39 cellular contexts compared by ENCODE assay signal in genomic region chr3:82954486-82954885, GRCh38.
"Had no signal": no experiment of that assay in that cellular context is flagged by ENCODE, and none has a peak within 500 bp of the region (broad histone marks: within the 10 kb centered on the region; RNA-seq: fewer than 3 reads in every experiment).

No MANE protein-coding gene starts in this region.

- H3K4me3 ChIP-seq: adrenal gland, ascending aorta, body of pancreas, breast epithelium, cardiac muscle cell had no signal

- DNase-seq: activated effector memory CD4-positive, alpha-beta T cell treated with anti-CD3 and anti-CD28 coated beads, Interleukin-2, amount 50 U/mL, for 16 hours; activated effector memory CD4-positive, alpha-beta T cell treated with Interleukin-2 at 50 U/mL for 16 hours; activated gamma-delta T cell; activated gamma-delta T cell treated with Interleukin-2 at 50 U/mL for 16 hours; activated naive CD4-positive, alpha-beta T cell; activated naive CD4-positive, alpha-beta T cell treated with anti-CD3 and anti-CD28 coated beads for 36 hours; activated naive CD4-positive, alpha-beta T cell treated with anti-CD3 and anti-CD28 coated beads, Interleukin-2, amount 10 ng/mL, durations not matched to agents 7 days and 5 days; activated naive CD4-positive, alpha-beta T cell treated with anti-CD3 and anti-CD28 coated beads, Interleukin-2, amount 50 U/mL, for 16 hours; activated naive CD4-positive, alpha-beta T cell treated with Interleukin-2 at 50 U/mL for 16 hours; activated naive CD8-positive, alpha-beta T cell treated with anti-CD3 and anti-CD28 coated beads for 36 hours; activated naive CD8-positive, alpha-beta T cell treated with anti-CD3 and anti-CD28 coated beads, Interleukin-2, amount 10 ng/mL, durations not matched to agents 7 days and 5 days; activated naive CD8-positive, alpha-beta T cell treated with anti-CD3 and anti-CD28 coated beads, Interleukin-2, amount 50 U/mL, for 24 hours; activated T-cell treated with anti-CD3 and anti-CD28 coated beads, Interleukin-2, amount 50 U/mL, for 24 hours; activated T-cell treated with anti-CD3 and anti-CD28 coated beads, Interleukin-2, amount 50 U/mL, for 4 hours; activated T-cell treated with anti-CD3 and anti-CD28 coated beads, Interleukin-2, amount 50 U/mL, for 48 hours; activated T-cell treated with anti-CD3 and anti-CD28 coated beads, Interleukin-2, amount 50 U/mL, for 72 hours; adrenal gland; amniotic stem cell; amygdala; anterior cingulate cortex; aorta; body of pancreas; brain microvascular endothelial cell; caudate nucleus; central memory CD4-positive, alpha-beta T cell; cerebellar nuclear complex had no signal

- H3K9me3 ChIP-seq: adrenal gland, ascending aorta, body of pancreas, breast epithelium had no signal

- H3K36me3 Mint-ChIP-seq: activated naive CD4-positive, alpha-beta T cell treated with anti-CD3 and anti-CD28 coated beads, Interleukin-2, amount 10 ng/mL, durations not matched to agents 7 days and 5 days; activated naive CD4-positive, alpha-beta T cell treated with anti-CD3 and anti-CD28 coated beads, Interleukin-2, amount 50 U/mL, for 24 hours; activated naive CD4-positive, alpha-beta T cell treated with anti-CD3 and anti-CD28 coated beads, Interleukin-2, amount 50 U/mL, for 72 hours; activated naive CD8-positive, alpha-beta T cell; activated naive CD8-positive, alpha-beta T cell treated with anti-CD3 and anti-CD28 coated beads for 36 hours; activated naive CD8-positive, alpha-beta T cell treated with anti-CD3 and anti-CD28 coated beads, Interleukin-2, amount 10 ng/mL, durations not matched to agents 7 days and 5 days; brain had no signal

- H3K4me1 ChIP-seq: adrenal gland, ascending aorta, body of pancreas, breast epithelium had no signal

- H3K27ac ChIP-seq: adrenal gland, ascending aorta, body of pancreas, brain microvascular endothelial cell, breast epithelium, cardiac muscle cell had no signal

- H3K27ac Mint-ChIP-seq: activated naive CD4-positive, alpha-beta T cell treated with anti-CD3 and anti-CD28 coated beads for 36 hours; activated naive CD4-positive, alpha-beta T cell treated with anti-CD3 and anti-CD28 coated beads, Interleukin-2, amount 10 ng/mL, durations not matched to agents 7 days and 5 days; activated naive CD4-positive, alpha-beta T cell treated with anti-CD3 and anti-CD28 coated beads, Interleukin-2, amount 50 U/mL, for 24 hours; activated naive CD4-positive, alpha-beta T cell treated with anti-CD3 and anti-CD28 coated beads, Interleukin-2, amount 50 U/mL, for 72 hours; activated naive CD8-positive, alpha-beta T cell; activated naive CD8-positive, alpha-beta T cell treated with anti-CD3 and anti-CD28 coated beads for 36 hours; activated naive CD8-positive, alpha-beta T cell treated with anti-CD3 and anti-CD28 coated beads, Interleukin-2, amount 10 ng/mL, durations not matched to agents 7 days and 5 days; activated naive CD8-positive, alpha-beta T cell treated with anti-CD3 and anti-CD28 coated beads, Interleukin-2, amount 50 U/mL, for 24 hours; activated T-cell treated with anti-CD3 and anti-CD28 coated beads, Interleukin-2, amount 50 U/mL, for 24 hours; activated T-cell treated with anti-CD3 and anti-CD28 coated beads, Interleukin-2, amount 50 U/mL, for 72 hours; activated T-helper 1 cell treated with anti-CD3 and anti-CD28 coated beads, Interleukin-12 subunit alpha, Interleukin-12 subunit beta, Interleukin-2, Interleukin-4 antibody, amounts not matched to agents 30 ng/mL and 10 ng/mL and 1 ng/mL, durations not matched to agents 14 hours and 24 hours and 36 hours; activated T-helper 17 cell treated with anti-CD3 and anti-CD28 coated beads, Interleukin-2, amount 50 U/mL, for 72 hours; activated T-helper 2 cell treated with anti-CD3 and anti-CD28 coated beads, Interferon-gamma antibody, Interleukin-2, Interleukin-4, amounts not matched to agents 10 μg/mL and 5 μg/mL and 100 μg/mL, durations not matched to agents 14 hours and 24 hours and 36 hours; brain had no signal

- FAIRE-seq: astrocyte, bronchial epithelial cell had no signal

- H3K4me3 Mint-ChIP-seq: activated naive CD4-positive, alpha-beta T cell treated with anti-CD3 and anti-CD28 coated beads for 36 hours; activated naive CD4-positive, alpha-beta T cell treated with anti-CD3 and anti-CD28 coated beads, Interleukin-2, amount 10 ng/mL, durations not matched to agents 7 days and 5 days; activated naive CD4-positive, alpha-beta T cell treated with anti-CD3 and anti-CD28 coated beads, Interleukin-2, amount 50 U/mL, for 24 hours; activated naive CD8-positive, alpha-beta T cell; activated naive CD8-positive, alpha-beta T cell treated with anti-CD3 and anti-CD28 coated beads for 36 hours; activated naive CD8-positive, alpha-beta T cell treated with anti-CD3 and anti-CD28 coated beads, Interleukin-2, amount 10 ng/mL, durations not matched to agents 7 days and 5 days; activated naive CD8-positive, alpha-beta T cell treated with anti-CD3 and anti-CD28 coated beads, Interleukin-2, amount 50 U/mL, for 24 hours; activated T-cell treated with anti-CD3 and anti-CD28 coated beads, Interleukin-2, amount 50 U/mL, for 24 hours; activated T-cell treated with anti-CD3 and anti-CD28 coated beads, Interleukin-2, amount 50 U/mL, for 4 hours; activated T-cell treated with anti-CD3 and anti-CD28 coated beads, Interleukin-2, amount 50 U/mL, for 72 hours; activated T-helper 1 cell treated with anti-CD3 and anti-CD28 coated beads, Interleukin-12 subunit alpha, Interleukin-12 subunit beta, Interleukin-2, Interleukin-4 antibody, amounts not matched to agents 30 ng/mL and 10 ng/mL and 1 ng/mL, durations not matched to agents 14 hours and 24 hours and 36 hours; activated T-helper 17 cell treated with anti-CD3 and anti-CD28 coated beads, Interleukin-2, amount 50 U/mL, for 72 hours; brain; central memory CD8-positive, alpha-beta T cell had no signal

- H3K27me3 Mint-ChIP-seq: activated naive CD4-positive, alpha-beta T cell treated with anti-CD3 and anti-CD28 coated beads, Interleukin-2, amount 10 ng/mL, durations not matched to agents 7 days and 5 days; activated naive CD4-positive, alpha-beta T cell treated with anti-CD3 and anti-CD28 coated beads, Interleukin-2, amount 50 U/mL, for 24 hours; activated naive CD8-positive, alpha-beta T cell; activated naive CD8-positive, alpha-beta T cell treated with anti-CD3 and anti-CD28 coated beads for 36 hours; activated naive CD8-positive, alpha-beta T cell treated with anti-CD3 and anti-CD28 coated beads, Interleukin-2, amount 10 ng/mL, durations not matched to agents 7 days and 5 days; activated naive CD8-positive, alpha-beta T cell treated with anti-CD3 and anti-CD28 coated beads, Interleukin-2, amount 50 U/mL, for 24 hours; activated T-cell treated with anti-CD3 and anti-CD28 coated beads, Interleukin-2, amount 50 U/mL, for 24 hours; activated T-helper 17 cell treated with anti-CD3 and anti-CD28 coated beads, Interleukin-2, amount 50 U/mL, for 72 hours; central memory CD8-positive, alpha-beta T cell had no signal

- H3K4me1 Mint-ChIP-seq: activated naive CD4-positive, alpha-beta T cell treated with anti-CD3 and anti-CD28 coated beads, Interleukin-2, amount 10 ng/mL, durations not matched to agents 7 days and 5 days; activated naive CD4-positive, alpha-beta T cell treated with anti-CD3 and anti-CD28 coated beads, Interleukin-2, amount 50 U/mL, for 24 hours; activated naive CD8-positive, alpha-beta T cell treated with anti-CD3 and anti-CD28 coated beads for 36 hours; activated naive CD8-positive, alpha-beta T cell treated with anti-CD3 and anti-CD28 coated beads, Interleukin-2, amount 10 ng/mL, durations not matched to agents 7 days and 5 days; activated naive CD8-positive, alpha-beta T cell treated with anti-CD3 and anti-CD28 coated beads, Interleukin-2, amount 50 U/mL, for 24 hours; activated T-helper 17 cell treated with anti-CD3 and anti-CD28 coated beads, Interleukin-2, amount 50 U/mL, for 72 hours; brain; central memory CD8-positive, alpha-beta T cell had no signal

- H3K27me3 ChIP-seq: adrenal gland, ascending aorta, body of pancreas, brain microvascular endothelial cell, breast epithelium, cardiac muscle cell had no signal

- H3K36me3 ChIP-seq: adrenal gland, ascending aorta, brain microvascular endothelial cell, breast epithelium, cardiac muscle cell had no signal

- ATAC-seq: activated naive CD4-positive, alpha-beta T cell treated with anti-CD3 and anti-CD28 coated beads, Interleukin-2, amount 50 U/mL, for 72 hours; activated naive CD8-positive, alpha-beta T cell treated with anti-CD3 and anti-CD28 coated beads, Interleukin-2, amount 50 U/mL, for 24 hours; activated T-cell treated with anti-CD3 and anti-CD28 coated beads, Interleukin-2, amount 50 U/mL, for 4 hours; activated T-cell treated with anti-CD3 and anti-CD28 coated beads, Interleukin-2, amount 50 U/mL, for 72 hours; activated T-helper 17 cell treated with anti-CD3 and anti-CD28 coated beads, Interleukin-2, amount 50 U/mL, for 72 hours; body of pancreas had no signal
